10 cellular contexts compared by ENCODE assay signal in genomic region chrX:17597836-17598434, GRCh38.
DNase-seq lines count a peak whose midpoint lies in the region; ATAC-seq, FAIRE-seq and TF ChIP-seq lines count a peak whose summit lies in the region.
"Had no signal": no experiment of that assay in that cellular context is flagged by ENCODE, and none has a peak within 500 bp of the region (broad histone marks: within the 10 kb centered on the region; RNA-seq: fewer than 3 reads in every experiment).

No MANE protein-coding gene starts in this region.

- no peak overlapping the region for H3K4me3 ChIP-seq in MG63
- no peak overlapping the region for H3K4me3 ChIP-seq in body of pancreas
- no peak overlapping the region for H3K4me3 ChIP-seq in right cardiac atrium (ENCODE audit: low read length)
- no peak overlapping the region for H3K4me3 ChIP-seq in small intestine (ENCODE audit: low read depth in 1 of 2, low read length in 2 of 2)
- H3K4me3 ChIP-seq: SJSA1 had no signal

- no peak for FAIRE-seq in small intestine (lab: Jason Lieb, UNC)
- FAIRE-seq: GM19239 had no signal

- H3K4me1 ChIP-seq in body of pancreas (peaks cover 44% of the 10 kb centered on the region), right cardiac atrium (ENCODE audit: control insufficient read depth, insufficient read depth, low read length) (peaks cover 7% of the 10 kb centered on the region), small intestine (ENCODE audit: control insufficient read depth in 2 of 2, insufficient read depth in 1 of 2, low read depth in 1 of 2, low read length in 1 of 2) (peaks cover 0 to 11% of the 10 kb centered on the region in 2 donors)

- no peak for TF ChIP-seq CTCF in body of pancreas (IDR thresholded peaks at IDR 0.05)

- peak; percentile 74 for ATAC-seq in body of pancreas
- peak; percentile 78 to 83 for ATAC-seq in right cardiac atrium
- ATAC-seq in GM18858 (IDR thresholded peaks at IDR 0.05; ENCODE audit: unreplicated experiment): no peak

- no peak overlapping the region for H3K27ac ChIP-seq in body of pancreas
- H3K27ac ChIP-seq in right cardiac atrium (ENCODE audit: low read length): peak overlapping the region; percentile 61
- peak overlapping the region in 1 of 2 donors; percentile 67 for H3K27ac ChIP-seq in small intestine (ENCODE audit: low read depth in 1 of 2, low read length in 1 of 2)
- H3K27ac ChIP-seq: SJSA1 had no signal

- peak; percentile 70 for DNase-seq in MG63
- DNase-seq in body of pancreas: peak; percentile 79 to 91 (median 86)
- DNase-seq in right cardiac atrium: peak; percentile 82 to 93 (median 92)
- peak; percentile 85 for DNase-seq in small intestine
- no peak for DNase-seq in NK-92 treated with Interleukin-12 subunit alpha and Interleukin-12 subunit beta, amount 100 ng/mL, for 24 hours (lab: John Stamatoyannopoulos, UW)
- DNase-seq in NCI-H2171 (lab: John Stamatoyannopoulos, UW): no peak
- DNase-seq in stimulated activated CD4-positive, alpha-beta T cell treated with anti-CD3 and anti-CD28 coated beads, Interleukin-2, amount 100 ng/mL, for 48 hours: no peak

- TF ChIP-seq POLR2A in body of pancreas (IDR thresholded peaks at IDR 0.05): no peak

- H3K36me3 ChIP-seq in MG63 (no peaks in the 10 kb centered on the region), body of pancreas (replicated peaks in 1 of 2; ENCODE audit: insufficient read depth in 1 of 2, low read depth in 2 of 2) (no peaks in the 10 kb centered on the region), small intestine (ENCODE audit: control insufficient read depth in 2 of 2, insufficient read depth in 2 of 2, low read length in 2 of 2) (no peaks in the 10 kb centered on the region)
- H3K36me3 ChIP-seq: SJSA1 had no signal

- WGBS in body of pancreas, 2 donors: 29 to 38% methylated on average over 6 of the region's 6 CpGs
- WGBS in right cardiac atrium: 18% methylated on average over 6 of the region's 6 CpGs
- WGBS in small intestine, 3 donors: 20 to 39% (median 30%) methylated on average over 6 of the region's 6 CpGs

- intact Hi-C loops in body of pancreas (cut with DNase I): no loop called here
- intact Hi-C loops in right cardiac atrium (cut with DNase I): loop anchor here in 2 of 4 donors (10.0 kb wide), 2 partner anchors 63 to 353 kb away; no protein-coding TSS in a partner anchor

- H3K9me3 ChIP-seq in MG63 (no peaks in the 10 kb centered on the region), body of pancreas (no peaks in the 10 kb centered on the region), right cardiac atrium (ENCODE audit: control insufficient read depth, low read length) (no peaks in the 10 kb centered on the region), small intestine (ENCODE audit: control insufficient read depth, low read depth) (no peaks in the 10 kb centered on the region)
- H3K9me3 ChIP-seq: SJSA1 had no signal

- H3K27me3 ChIP-seq in MG63: no peaks in the 10 kb centered on the region
- no peaks in the 10 kb centered on the region for H3K27me3 ChIP-seq in body of pancreas
- no peaks in the 10 kb centered on the region for H3K27me3 ChIP-seq in right cardiac atrium (ENCODE audit: control insufficient read depth, insufficient read depth)
- no peaks in the 10 kb centered on the region for H3K27me3 ChIP-seq in small intestine (ENCODE audit: control insufficient read depth in 2 of 2, insufficient read depth in 2 of 2, low read length in 2 of 2)
- H3K27me3 ChIP-seq: SJSA1 had no signal

Comparison
In these comparisons a context has a peak if more than half of its experiments do, and no peak if none do; other contexts are left out.
1. DNase-seq: peak in MG63 (single experiment), body of pancreas (4 of 4), right cardiac atrium (3 of 3) and small intestine (single experiment); none in NK-92 treated with Interleukin-12 subunit alpha and Interleukin-12 subunit beta, amount 100 ng/mL, for 24 hours (single experiment), NCI-H2171 (single experiment) and stimulated activated CD4-positive, alpha-beta T cell treated with anti-CD3 and anti-CD28 coated beads, Interleukin-2, amount 100 ng/mL, for 48 hours (0 of 2).